1 cellular context compared by ENCODE assay signal in genomic region chr16:70454221-70455034, GRCh38.
A peak's percentile ranks its signal among the peaks of the same experiment; 100 is the strongest.
TF ChIP-seq lines count a peak whose summit lies in the region.

TSS of gene FCSK (plus strand) at chr16:70454595. CDS start at chr16:70463191, 8,596 bp downstream.

TF ChIP-seq in HepG2, 621 proteins besides CTCF, POLR2A, EP300 and RAD21 (continued from another document and continues in another):
- TF ChIP-seq GABPA (IDR thresholded peaks at IDR 0.05; ENCODE audit: low read depth, low read length) (no peak), GABPA (CRISPR knock-in tag; IDR thresholded peaks at IDR 0.05; ENCODE audit: low read depth) (peak; percentile 74; the same call in 1 of the 2 replicates), ARID2 (CRISPR knock-in tag; IDR thresholded peaks at IDR 0.05; ENCODE audit: borderline replicate concordance) (no peak), HBP1 (CRISPR knock-in tag; IDR thresholded peaks at IDR 0.05; ENCODE audit: low read depth) (no peak), ZNF790 (CRISPR knock-in tag; IDR thresholded peaks at IDR 0.05; ENCODE audit: borderline replicate concordance) (peak; percentile 92; the same call in 1 of the 2 replicates), PITX1 (CRISPR knock-in tag; IDR thresholded peaks at IDR 0.05) (0 out of 2 replicates have a peak, but pooled peaks have one; percentile 65), ZNF761 (CRISPR knock-in tag; conservative IDR thresholded peaks at IDR 0.05) (peak; percentile 62; the same call in 1 of the 2 replicates), THYN1 (CRISPR knock-in tag; IDR thresholded peaks at IDR 0.05; ENCODE audit: borderline replicate concordance, low read depth) (no peak), NFRKB (IDR thresholded peaks at IDR 0.05) (no peak), GRHL1 (CRISPR knock-in tag; conservative IDR thresholded peaks at IDR 0.05) (no peak), FLYWCH1 (CRISPR knock-in tag; IDR thresholded peaks at IDR 0.05) (no peak), SIX1 (CRISPR knock-in tag; IDR thresholded peaks at IDR 0.05; ENCODE audit: borderline replicate concordance) (peak; percentile 28; the same call in 1 of the 2 replicates), MAF1 (CRISPR knock-in tag; IDR thresholded peaks at IDR 0.05; ENCODE audit: borderline replicate concordance) (peak; percentile 92), XBP1 (CRISPR knock-in tag; IDR thresholded peaks at IDR 0.05) (peak; percentile 91), ZNF12 (CRISPR knock-in tag; IDR thresholded peaks at IDR 0.05) (no peak), ZNF275 (CRISPR knock-in tag; IDR thresholded peaks at IDR 0.05; ENCODE audit: borderline replicate concordance) (peak; percentile 81; the same call in 1 of the 2 replicates), RERE (CRISPR knock-in tag; IDR thresholded peaks at IDR 0.05; ENCODE audit: low read depth) (no peak), NONO (IDR thresholded peaks at IDR 0.05) (no peak), NONO (CRISPR knock-in tag; conservative IDR thresholded peaks at IDR 0.05) (peak; percentile 81; the same call in 1 of the 2 replicates), HNRNPLL (IDR thresholded peaks at IDR 0.05; ENCODE audit: low read depth, low read length, poor library complexity, severe bottlenecking) (peak; percentile 100), WIZ (CRISPR knock-in tag; IDR thresholded peaks at IDR 0.05) (no peak), U2AF2 (IDR thresholded peaks at IDR 0.05; ENCODE audit: low read depth, low read length) (no peak), ZNF230 (CRISPR knock-in tag; IDR thresholded peaks at IDR 0.05) (peak; percentile 86; the same call in 1 of the 2 replicates), SKIL (CRISPR knock-in tag; IDR thresholded peaks at IDR 0.05; ENCODE audit: borderline replicate concordance) (no peak), ZNF431 (CRISPR knock-in tag; IDR thresholded peaks at IDR 0.05; ENCODE audit: borderline replicate concordance, low read depth) (no peak), BHLHE40 (IDR thresholded peaks at IDR 0.05; ENCODE audit: low read length) (no peak), ZNF704 (CRISPR knock-in tag; IDR thresholded peaks at IDR 0.05; ENCODE audit: borderline replicate concordance) (peak; percentile 91; the same call in 1 of the 2 replicates), ZBTB21 (CRISPR knock-in tag; IDR thresholded peaks at IDR 0.05) (peak; percentile 53; the same call in 1 of the 2 replicates), ZNF44 (CRISPR knock-in tag; IDR thresholded peaks at IDR 0.05) (peak; percentile 84; the same call in 1 of the 2 replicates), ARNTL (CRISPR knock-in tag; IDR thresholded peaks at IDR 0.05) (peak; percentile 59), GMEB1 (CRISPR knock-in tag; IDR thresholded peaks at IDR 0.05; ENCODE audit: borderline replicate concordance) (peak; percentile 98), RXRB (CRISPR knock-in tag; IDR thresholded peaks at IDR 0.05; ENCODE audit: borderline replicate concordance) (peak; percentile 76), AGO1 (IDR thresholded peaks at IDR 0.05; ENCODE audit: low read depth, low read length, poor library complexity, severe bottlenecking) (peak; percentile 91), ZNF816 (CRISPR knock-in tag; IDR thresholded peaks at IDR 0.05; ENCODE audit: borderline replicate concordance) (no peak), PAXIP1 (CRISPR knock-in tag; conservative IDR thresholded peaks at IDR 0.05) (peak; percentile 65; the same call in 1 of the 2 replicates), ZBTB49 (CRISPR knock-in tag; IDR thresholded peaks at IDR 0.05; ENCODE audit: borderline replicate concordance) (peak; percentile 52; the same call in 1 of the 2 replicates), FOXK2 (IDR thresholded peaks at IDR 0.05) (no peak), TMF1 (CRISPR knock-in tag; IDR thresholded peaks at IDR 0.05; ENCODE audit: low read depth) (0 out of 2 replicates have a peak, but pooled peaks have one; percentile 37), CREB1 (IDR thresholded peaks at IDR 0.05) (peak; percentile 81), CREB1 (CRISPR knock-in tag; IDR thresholded peaks at IDR 0.05) (peak; percentile 87)
